24 cellular contexts compared by ENCODE assay signal in genomic region chr20:58212636-58213035, GRCh38. TPM values are rescaled to one million over a fixed set of nuclear protein-coding genes. Genes with fewer than 3 reads are reported as not detected.
"Had no signal": no experiment of that assay in that cellular context is flagged by ENCODE, and none has a peak within 500 bp of the region (broad histone marks: within the 10 kb centered on the region; RNA-seq: fewer than 3 reads in every experiment).

No MANE protein-coding gene starts in this region.

- H3K79me2 ChIP-seq: parathyroid adenoma had no signal

- H3K9me3 ChIP-seq: body of pancreas, lower lobe of right lung, neutrophil, right lobe of liver, stomach, thoracic aorta, upper lobe of right lung had no signal

- H2AFZ ChIP-seq: parathyroid adenoma had no signal

- H3K27me3 ChIP-seq: body of pancreas, right lobe of liver had no signal

- H3K4me1 ChIP-seq: foreskin keratinocyte, lower lobe of right lung, parathyroid adenoma had no signal

- H3K36me3 ChIP-seq: lower lobe of right lung, neutrophil, right lobe of liver, stomach, thoracic aorta, upper lobe of right lung had no signal

- H3K4me3 ChIP-seq: body of pancreas, lower lobe of right lung, right lobe of liver, stomach, thoracic aorta, upper lobe of right lung had no signal

- DNase-seq: activated CD4-positive, alpha-beta memory T cell treated with anti-CD3 and anti-CD28 coated beads for 36 hours; activated CD4-positive, alpha-beta T cell treated with anti-CD3 and anti-CD28 coated beads for 36 hours; activated naive CD4-positive, alpha-beta T cell; activated naive CD8-positive, alpha-beta T cell treated with anti-CD3 and anti-CD28 coated beads for 36 hours; activated T-cell treated with anti-CD3 and anti-CD28 coated beads for 4 hours; foreskin keratinocyte; left colon; lower lobe of right lung; naive thymus-derived CD8-positive, alpha-beta T cell; right lobe of liver; small intestine; stimulated activated CD4-positive, alpha-beta T cell treated with anti-CD3 and anti-CD28 coated beads, Interleukin-4, amount 100 ng/mL, for 24 hours; stomach; upper lobe of right lung had no signal

- H3K9ac ChIP-seq: parathyroid adenoma had no signal

- ATAC-seq: activated CD4-positive, alpha-beta T cell treated with anti-CD3 and anti-CD28 coated beads for 36 hours; body of pancreas; foreskin keratinocyte; left colon; lower lobe of right lung; naive thymus-derived CD8-positive, alpha-beta T cell; right lobe of liver; stimulated activated effector memory CD8-positive, alpha-beta T cell treated with anti-CD3 and anti-CD28 coated beads, Interleukin-12 subunit alpha, Interleukin-12 subunit beta, amount 100 ng/mL, for 72 hours; upper lobe of right lung; WTC11 had no signal

- H3K27ac ChIP-seq: body of pancreas, foreskin keratinocyte, lower lobe of right lung, neutrophil, parathyroid adenoma, right lobe of liver, stomach, thoracic aorta, upper lobe of right lung had no signal

RNA-seq across cellular contexts. Expression of gene ANKRD60, which starts 15.8 kb away (rescaled TPM):
- total RNA-seq: activated CD4-positive, alpha-beta memory T cell treated with anti-CD3 and anti-CD28 coated beads for 36 hours; activated CD4-positive, alpha-beta T cell treated with anti-CD3 and anti-CD28 coated beads for 36 hours; activated naive CD8-positive, alpha-beta T cell treated with anti-CD3 and anti-CD28 coated beads for 36 hours; body of pancreas; cardiac septum; epithelial cell of proximal tubule; fibroblast of lung; foreskin keratinocyte; left colon; lower lobe of right lung; mesenteric fat pad; naive thymus-derived CD8-positive, alpha-beta T cell; right lobe of liver; stomach; thoracic aorta; upper lobe of right lung; WTC11 had no signal
- polyA plus RNA-seq: fibroblast of lung; foreskin keratinocyte; naive thymus-derived CD8-positive, alpha-beta T cell; small intestine; stomach had no signal
